2 cellular contexts compared by ENCODE assay signal in genomic region chr10:64041989-64042490, GRCh38.
TF ChIP-seq lines count a peak whose summit lies in the region.

No MANE protein-coding gene starts in this region.

TF ChIP-seq in GM23338, 12 proteins besides CTCF, POLR2A, EP300 and RAD21:
- no peak for TF ChIP-seq ZNF462 (CRISPR knock-in tag; IDR thresholded peaks at IDR 0.05)
- TF ChIP-seq ZNF114 (CRISPR knock-in tag; IDR thresholded peaks at IDR 0.05), result no peak
- TF ChIP-seq NANOG (IDR thresholded peaks at IDR 0.05; ENCODE audit: borderline replicate concordance), result no peak
- no peak for TF ChIP-seq STAT1 (IDR thresholded peaks at IDR 0.05; ENCODE audit: unreplicated experiment)
- no peak for TF ChIP-seq EZH2 (IDR thresholded peaks at IDR 0.05; ENCODE audit: low read depth, unreplicated experiment)
- no peak for TF ChIP-seq JUNB (IDR thresholded peaks at IDR 0.05; ENCODE audit: unreplicated experiment)
- no peak for TF ChIP-seq CREB1 (CRISPR knock-in tag; IDR thresholded peaks at IDR 0.05; ENCODE audit: low read depth)
- TF ChIP-seq REST (IDR thresholded peaks at IDR 0.05; ENCODE audit: unreplicated experiment), result no peak
- TF ChIP-seq ETS1 (IDR thresholded peaks at IDR 0.05), result no peak
- no peak for TF ChIP-seq EZH2phosphoT487 (IDR thresholded peaks at IDR 0.05; ENCODE audit: unreplicated experiment)
TF ChIP-seq in GM23338: peak in this region for 0.

TF ChIP-seq in H1, 55 proteins besides CTCF, POLR2A, EP300 and RAD21:
- TF ChIP-seq CHD2 (IDR thresholded peaks at IDR 0.05; ENCODE audit: low read length), result no peak
- no peak for TF ChIP-seq GTF2F1 (IDR thresholded peaks at IDR 0.05; ENCODE audit: borderline replicate concordance, low read depth, low read length)
- TF ChIP-seq YY1 (IDR thresholded peaks at IDR 0.05; ENCODE audit: low read depth, low read length), result no peak
- no peak for TF ChIP-seq CBX8 (IDR thresholded peaks at IDR 0.05; ENCODE audit: borderline replicate concordance, low read depth, low read length)
- TF ChIP-seq SIX5 (IDR thresholded peaks at IDR 0.05; ENCODE audit: low read depth, low read length), result no peak
- TF ChIP-seq EZH2 (IDR thresholded peaks at IDR 0.05; ENCODE audit: low read depth, low read length, severe bottlenecking), result no peak
- no peak for TF ChIP-seq EGR1 (IDR thresholded peaks at IDR 0.05; ENCODE audit: borderline replicate concordance, low read depth, low read length)
- TF ChIP-seq POLR2AphosphoS5 (IDR thresholded peaks at IDR 0.05; ENCODE audit: low read depth, low read length), result no peak
- TF ChIP-seq CHD1 (IDR thresholded peaks at IDR 0.05; ENCODE audit: low read depth, low read length), result no peak
